Comparison of ENCODE assay signal across 11 cellular contexts in the genomic region with DNA sequence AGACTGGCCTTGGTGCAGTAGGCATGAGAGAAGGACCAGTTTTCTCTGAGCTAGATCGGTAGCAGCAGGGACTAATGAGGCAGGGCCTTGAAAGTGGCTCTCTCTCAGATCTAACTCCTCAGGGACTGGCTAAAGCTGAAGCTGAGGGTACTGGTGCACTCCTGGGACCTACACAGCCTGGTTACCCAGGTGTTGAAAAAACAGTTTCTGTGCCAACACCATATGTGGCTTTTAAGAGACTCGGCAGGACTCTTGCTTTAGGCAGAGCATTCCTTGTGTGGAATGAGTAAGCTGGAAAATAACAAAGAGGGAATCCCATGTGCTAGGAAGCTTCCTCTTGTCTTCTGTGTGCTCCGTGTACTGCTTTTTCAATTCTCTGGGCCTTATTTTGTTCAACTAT.
DNase-seq lines count a peak whose midpoint lies in the region; ATAC-seq, FAIRE-seq and TF ChIP-seq lines count a peak whose summit lies in the region.
"Had no signal": no experiment of that assay in that cellular context is flagged by ENCODE, and none has a peak within 500 bp of the region (broad histone marks: within the 10 kb centered on the region; RNA-seq: fewer than 3 reads in every experiment).

No MANE protein-coding gene starts in this region.

- SMC1A ChIA-PET in GM12878 (lab: Charles Lee; ENCODE audit: uncharacterized antibody, unreplicated experiment) = interaction anchor here (0.5 to 4.8 kb wide), 19 partner anchors 10 to 1411 kb away, joined by 3 to 20 read pairs (median 3); no protein-coding TSS in a partner anchor

- H2AFZ ChIP-seq in GM12878 (ENCODE audit: control insufficient read depth, low read depth, low read length) (no peak overlapping the region), neuron (ENCODE audit: low read depth, low read length) (peak overlapping the region; percentile 30)

- FAIRE-seq in GM12878 (lab: Jason Lieb, UNC) = no peak

- H3K36me3 ChIP-seq in GM12878 (ENCODE audit: control insufficient read depth in 2 of 2, insufficient read depth in 2 of 2, low read length in 1 of 2) (no peaks in the 10 kb centered on the region), neuron (ENCODE audit: insufficient read depth, low read length) (no peaks in the 10 kb centered on the region), suprapubic skin (no peaks in the 10 kb centered on the region)

- peaks cover 7% of the 10 kb centered on the region for H3K9me3 ChIP-seq in GM12878 (replicated peaks; ENCODE audit: control insufficient read depth, insufficient read depth, low read length)
- peaks cover 4% of the 10 kb centered on the region for H3K9me3 ChIP-seq in neuron (ENCODE audit: low read length)
- no peaks in the 10 kb centered on the region for H3K9me3 ChIP-seq in suprapubic skin

- H3K27me3 ChIP-seq in GM12878 (replicated peaks in 1 of 2; ENCODE audit: control insufficient read depth in 2 of 2, insufficient read depth in 2 of 2, low read length in 1 of 2) (no peaks in the 10 kb centered on the region), neuron (ENCODE audit: insufficient read depth, low read length) (no peaks in the 10 kb centered on the region), suprapubic skin (no peaks in the 10 kb centered on the region)

- BruUV-seq in GM12878 (replicated peaks; lab: Mats Ljungman, UMichigan) = no TSS peak

- RAD21 ChIA-PET in GM12878 (lab: Charles Lee; ENCODE audit: unreplicated experiment) = interaction anchor here (1.1 to 1.4 kb wide), 3 partner anchors 11 to 54 kb away, joined by 3 to 4 read pairs (median 4); no protein-coding TSS in a partner anchor

- H3K4me3 Mint-ChIP-seq in stimulated activated naive CD8-positive, alpha-beta T cell treated with anti-CD3 and anti-CD28 coated beads, Interleukin-15, amount 100 ng/mL, for 72 hours = no peak overlapping the region

- H3K9ac ChIP-seq in GM12878 (ENCODE audit: control insufficient read depth, insufficient read depth, low read length) = no peak overlapping the region

- DNase-seq in NCI-H1436 treated with DMSO at 0.1 percent for 48 hours (lab: John Stamatoyannopoulos, UW) = peak; percentile 79
- peak; percentile 31 for DNase-seq in GM12878 (ENCODE audit: low read depth, low spot score)
- no peak for DNase-seq in GDM1 (lab: John Stamatoyannopoulos, UW)
- no peak for DNase-seq in suprapubic skin (ENCODE audit: low spot score in 2 of 2)
- DNase-seq in stimulated activated naive CD8-positive, alpha-beta T cell treated with anti-CD3 and anti-CD28 coated beads, Interleukin-15, amount 100 ng/mL, for 72 hours = no peak
- DNase-seq: activated gamma-delta T cell, substantia nigra, T1000 had no signal

- no peaks in the 10 kb centered on the region for H3K79me2 ChIP-seq in GM12878 (ENCODE audit: control insufficient read depth, insufficient read depth, low read length)

- no peak for TF ChIP-seq RAD21 in GM12878 (IDR thresholded peaks at IDR 0.05; ENCODE audit: insufficient read depth, low read depth, low read length)

- CTCF ChIA-PET in GM12878 (lab: Yijun Ruan, JAX) = no interaction called here

- POLR2A ChIA-PET in GM12878 (lab: Charles Lee) = interaction anchor here (1.1 to 1.5 kb wide), 3 partner anchors 26 to 54 kb away, joined by 5 to 6 read pairs (median 6); no protein-coding TSS in a partner anchor

- in situ Hi-C loops in GM12878 (cut with MboI) = no loop called here

- H3K27ac ChIP-seq in GM12878 (ENCODE audit: control insufficient read depth, insufficient read depth) (no peak overlapping the region), suprapubic skin (no peak overlapping the region)

- TF ChIP-seq POLR2A in GM12878 (IDR thresholded peaks at IDR 0.05; ENCODE audit: low read depth, low read length) = no peak
- TF ChIP-seq POLR2A in suprapubic skin (IDR thresholded peaks at IDR 0.05) = no peak

- H3K4me3 ChIP-seq in GM12878 = no peak overlapping the region
- no peak overlapping the region for H3K4me3 ChIP-seq in neuron (ENCODE audit: low read length)
- H3K4me3 ChIP-seq in suprapubic skin = no peak overlapping the region

- peak; percentile 47 for ATAC-seq in GM18858 (IDR thresholded peaks at IDR 0.05; ENCODE audit: unreplicated experiment)
- peak; percentile 82 for ATAC-seq in GM12878
- ATAC-seq in GM18861 (IDR thresholded peaks at IDR 0.05; ENCODE audit: unreplicated experiment) = no peak
- ATAC-seq in stimulated activated naive CD8-positive, alpha-beta T cell treated with anti-CD3 and anti-CD28 coated beads, Interleukin-15, amount 100 ng/mL, for 72 hours = no peak

- TF ChIP-seq EP300 in GM12878 (IDR thresholded peaks at IDR 0.05; ENCODE audit: borderline replicate concordance in 1 of 2, control insufficient read depth in 1 of 2, low read depth in 2 of 2, low read length in 2 of 2) = no peak
- TF ChIP-seq EP300 in suprapubic skin (IDR thresholded peaks at IDR 0.05) = no peak

- H3K27me3 Mint-ChIP-seq in stimulated activated naive CD8-positive, alpha-beta T cell treated with anti-CD3 and anti-CD28 coated beads, Interleukin-15, amount 100 ng/mL, for 72 hours = no peaks in the 10 kb centered on the region

- H3K4me1 ChIP-seq in GM12878 (ENCODE audit: control insufficient read depth, insufficient read depth, low read length) (no peaks in the 10 kb centered on the region), neuron (ENCODE audit: insufficient read depth, low read length) (peaks cover 19% of the 10 kb centered on the region), suprapubic skin (peaks cover 6% of the 10 kb centered on the region)

- no peaks in the 10 kb centered on the region for H4K20me1 ChIP-seq in GM12878 (ENCODE audit: control insufficient read depth, insufficient read depth)

- H3K4me2 ChIP-seq in GM12878 (ENCODE audit: control insufficient read depth, insufficient read depth) = no peak overlapping the region

- H3K9me3 Mint-ChIP-seq in stimulated activated naive CD8-positive, alpha-beta T cell treated with anti-CD3 and anti-CD28 coated beads, Interleukin-15, amount 100 ng/mL, for 72 hours = peaks cover 7 to 18% of the 10 kb centered on the region in 2 donors

- TF ChIP-seq CTCF in GM12878 (IDR thresholded peaks at IDR 0.05 in 2 of 3, conservative IDR thresholded peaks at IDR 0.05 in 1 of 3; ENCODE audit: control insufficient read depth in 2 of 3, extremely low read depth in 1 of 3, insufficient read depth in 1 of 3, low read depth in 3 of 3, low read length in 3 of 3) (no peak), suprapubic skin (IDR thresholded peaks at IDR 0.05) (no peak)

- H3K27ac Mint-ChIP-seq in stimulated activated naive CD8-positive, alpha-beta T cell treated with anti-CD3 and anti-CD28 coated beads, Interleukin-15, amount 100 ng/mL, for 72 hours = no peak overlapping the region

- WGBS in GM12878 (ENCODE audit: insufficient coverage, insufficient replicate concordance, low lambda C conversion rate, missing lambda C conversion rate) = 15% methylated on average over 3 of the region's 3 CpGs
- WGBS in suprapubic skin = 59% methylated on average over 3 of the region's 3 CpGs

- intact Hi-C loops in GM12878 (cut with micrococcal nuclease; ENCODE audit: unreplicated experiment) = no loop called here

- no peaks in the 10 kb centered on the region for H3K4me1 Mint-ChIP-seq in stimulated activated naive CD8-positive, alpha-beta T cell treated with anti-CD3 and anti-CD28 coated beads, Interleukin-15, amount 100 ng/mL, for 72 hours

TF ChIP-seq in GM12878, 131 proteins besides CTCF, POLR2A, EP300 and RAD21:
- no peak for TF ChIP-seq TCF12 (IDR thresholded peaks at IDR 0.05; ENCODE audit: low read depth, low read length)
- peak; percentile 38 for TF ChIP-seq MEF2B (IDR thresholded peaks at IDR 0.05; ENCODE audit: partially characterized antibody, poor library complexity, severe bottlenecking)

Comparison
In these comparisons a context has a peak if more than half of its experiments do, and no peak if none do; other contexts are left out.
1. ATAC-seq: peak in GM18858 (single experiment) and GM12878 (single experiment); none in GM18861 (single experiment) and stimulated activated naive CD8-positive, alpha-beta T cell treated with anti-CD3 and anti-CD28 coated beads, Interleukin-15, amount 100 ng/mL, for 72 hours (single experiment).
2. DNase-seq: peak in NCI-H1436 treated with DMSO at 0.1 percent for 48 hours (single experiment) and GM12878 (single experiment); none in GDM1 (single experiment), suprapubic skin (0 of 2) and stimulated activated naive CD8-positive, alpha-beta T cell treated with anti-CD3 and anti-CD28 coated beads, Interleukin-15, amount 100 ng/mL, for 72 hours (0 of 2).